20 cellular contexts compared by ENCODE assay signal in genomic region chr9:114684036-114684435, GRCh38. TPM values are rescaled to one million over a fixed set of nuclear protein-coding genes. Genes with fewer than 3 reads are reported as not detected.
A peak's percentile ranks its signal among the peaks of the same experiment; 100 is the strongest.
DNase-seq lines count a peak whose midpoint lies in the region; ATAC-seq and TF ChIP-seq lines count a peak whose summit lies in the region.
"Had no signal": no experiment of that assay in that cellular context is flagged by ENCODE, and none has a peak within 500 bp of the region (broad histone marks: within the 10 kb centered on the region; RNA-seq: fewer than 3 reads in every experiment).

No MANE protein-coding gene starts in this region.

- H3K4me3 Mint-ChIP-seq in T-helper 1 cell treated with Interleukin-12 subunit alpha and Interleukin-12 subunit beta and Interleukin-4 antibody, amounts not matched to agents 30 μg/mL and 1 μg/mL, for 36 hours, result no peak overlapping the region
- no peak overlapping the region for H3K4me3 Mint-ChIP-seq in activated naive CD4-positive, alpha-beta T cell treated with anti-CD3 and anti-CD28 coated beads, Interleukin-2, amount 10 ng/mL, durations not matched to agents 7 days and 5 days
- peak overlapping the region; percentile 59 for H3K4me3 Mint-ChIP-seq in activated T-helper 2 cell treated with anti-CD3 and anti-CD28 coated beads, Interferon-gamma antibody, Interleukin-2, Interleukin-4, amounts not matched to agents 10 μg/mL and 5 μg/mL and 100 μg/mL, durations not matched to agents 14 hours and 24 hours and 36 hours (ENCODE audit: low read depth)
- H3K4me3 Mint-ChIP-seq: CD8-positive, alpha-beta memory T cell had no signal

- DNase-seq in T-helper 1 cell (no peak), heart right ventricle (no peak), NCI-H2107 (lab: John Stamatoyannopoulos, UW) (no peak)
- peak; percentile 49 for DNase-seq in activated naive CD4-positive, alpha-beta T cell treated with Interleukin-2 at 50 U/mL for 16 hours
- DNase-seq in activated naive CD4-positive, alpha-beta T cell treated with anti-CD3 and anti-CD28 coated beads, Interleukin-2, amount 10 ng/mL, durations not matched to agents 7 days and 5 days, result no peak
- DNase-seq in activated T-helper 2 cell treated with anti-CD3 and anti-CD28 coated beads, Interferon-gamma antibody, Interleukin-2, Interleukin-4, amounts not matched to agents 10 μg/mL and 5 μg/mL and 100 μg/mL, durations not matched to agents 14 hours and 24 hours and 36 hours (ENCODE audit: low spot score), result no peak
- peak; percentile 39 for DNase-seq in stimulated activated CD4-positive, alpha-beta T cell treated with anti-CD3 and anti-CD28 coated beads, Interleukin-4, amount 100 ng/mL, for 1 hour
- DNase-seq: CD8-positive, alpha-beta memory T cell; DND-41; GDM1; HCEC 1CT; IMR-90; NCI-H1930; NCI-H510A; NCI-H82 had no signal

- peaks cover 56% of the 10 kb centered on the region for H3K4me1 Mint-ChIP-seq in T-helper 1 cell treated with Interleukin-12 subunit alpha and Interleukin-12 subunit beta and Interleukin-4 antibody, amounts not matched to agents 30 μg/mL and 1 μg/mL, for 36 hours (ENCODE audit: low read depth)
- peaks cover 69% of the 10 kb centered on the region for H3K4me1 Mint-ChIP-seq in activated naive CD4-positive, alpha-beta T cell treated with anti-CD3 and anti-CD28 coated beads, Interleukin-2, amount 10 ng/mL, durations not matched to agents 7 days and 5 days
- peaks cover 67% of the 10 kb centered on the region for H3K4me1 Mint-ChIP-seq in activated T-helper 2 cell treated with anti-CD3 and anti-CD28 coated beads, Interferon-gamma antibody, Interleukin-2, Interleukin-4, amounts not matched to agents 10 μg/mL and 5 μg/mL and 100 μg/mL, durations not matched to agents 14 hours and 24 hours and 36 hours (ENCODE audit: low read depth)

- no peak overlapping the region for H3K4me3 ChIP-seq in heart right ventricle

- peaks cover 37% of the 10 kb centered on the region for H3K36me3 Mint-ChIP-seq in T-helper 1 cell treated with Interleukin-12 subunit alpha and Interleukin-12 subunit beta and Interleukin-4 antibody, amounts not matched to agents 30 μg/mL and 1 μg/mL, for 36 hours (ENCODE audit: low read depth)
- H3K36me3 Mint-ChIP-seq in activated naive CD4-positive, alpha-beta T cell treated with anti-CD3 and anti-CD28 coated beads, Interleukin-2, amount 10 ng/mL, durations not matched to agents 7 days and 5 days, result peaks cover 42% of the 10 kb centered on the region
- peaks cover 47% of the 10 kb centered on the region for H3K36me3 Mint-ChIP-seq in activated T-helper 2 cell treated with anti-CD3 and anti-CD28 coated beads, Interferon-gamma antibody, Interleukin-2, Interleukin-4, amounts not matched to agents 10 μg/mL and 5 μg/mL and 100 μg/mL, durations not matched to agents 14 hours and 24 hours and 36 hours (ENCODE audit: low read depth)
- H3K36me3 Mint-ChIP-seq: CD8-positive, alpha-beta memory T cell had no signal

- no peak for TF ChIP-seq CTCF in heart right ventricle (IDR thresholded peaks at IDR 0.05)

- no peak overlapping the region for H3K27ac ChIP-seq in heart right ventricle
- H3K27ac ChIP-seq: 22Rv1 had no signal

- intact Hi-C loops in activated T-helper 2 cell treated with anti-CD3 and anti-CD28 coated beads, Interferon-gamma antibody, Interleukin-2, Interleukin-4, amounts not matched to agents 10 μg/mL and 5 μg/mL and 100 μg/mL, durations not matched to agents 14 hours and 24 hours and 36 hours (cut with micrococcal nuclease), result loop anchor here (5.0 to 10.0 kb wide), 4 partner anchors 33 to 838 kb away; partner anchors contain the start of gene TNFSF15
- intact Hi-C loops in heart right ventricle (cut with DNase I), result loop anchor here in 3 of 10 donors (5.0 to 10.0 kb wide), 3 partner anchors 223 to 841 kb away; no protein-coding TSS in a partner anchor

- CTCF ChIA-PET in activated naive CD4-positive, alpha-beta T cell treated with anti-CD3 and anti-CD28 coated beads, Interleukin-2, amount 10 ng/mL, durations not matched to agents 7 days and 5 days (lab: Charles Lee), result interaction anchor here (4.0 to 9.3 kb wide), 4 partner anchors 9 to 332 kb away, joined by 59 to 190 read pairs (median 138); no protein-coding TSS in a partner anchor

- H3K9me3 Mint-ChIP-seq in T-helper 1 cell treated with Interleukin-12 subunit alpha and Interleukin-12 subunit beta and Interleukin-4 antibody, amounts not matched to agents 30 μg/mL and 1 μg/mL, for 36 hours, result peaks cover 36% of the 10 kb centered on the region
- peaks cover 29% of the 10 kb centered on the region for H3K9me3 Mint-ChIP-seq in activated naive CD4-positive, alpha-beta T cell treated with anti-CD3 and anti-CD28 coated beads, Interleukin-2, amount 10 ng/mL, durations not matched to agents 7 days and 5 days
- peaks cover 28% of the 10 kb centered on the region for H3K9me3 Mint-ChIP-seq in activated T-helper 2 cell treated with anti-CD3 and anti-CD28 coated beads, Interferon-gamma antibody, Interleukin-2, Interleukin-4, amounts not matched to agents 10 μg/mL and 5 μg/mL and 100 μg/mL, durations not matched to agents 14 hours and 24 hours and 36 hours
- H3K9me3 Mint-ChIP-seq: CD8-positive, alpha-beta memory T cell had no signal

- H3K9me3 ChIP-seq in heart right ventricle, result no peaks in the 10 kb centered on the region

- peaks cover 4% of the 10 kb centered on the region for H3K27me3 Mint-ChIP-seq in T-helper 1 cell treated with Interleukin-12 subunit alpha and Interleukin-12 subunit beta and Interleukin-4 antibody, amounts not matched to agents 30 μg/mL and 1 μg/mL, for 36 hours (ENCODE audit: low read depth)
- H3K27me3 Mint-ChIP-seq in activated naive CD4-positive, alpha-beta T cell treated with anti-CD3 and anti-CD28 coated beads, Interleukin-2, amount 10 ng/mL, durations not matched to agents 7 days and 5 days, result no peaks in the 10 kb centered on the region
- no peaks in the 10 kb centered on the region for H3K27me3 Mint-ChIP-seq in activated T-helper 2 cell treated with anti-CD3 and anti-CD28 coated beads, Interferon-gamma antibody, Interleukin-2, Interleukin-4, amounts not matched to agents 10 μg/mL and 5 μg/mL and 100 μg/mL, durations not matched to agents 14 hours and 24 hours and 36 hours (ENCODE audit: low read depth)

- no peak for ATAC-seq in heart right ventricle

- peak overlapping the region; percentile 58 for H3K27ac Mint-ChIP-seq in T-helper 1 cell treated with Interleukin-12 subunit alpha and Interleukin-12 subunit beta and Interleukin-4 antibody, amounts not matched to agents 30 μg/mL and 1 μg/mL, for 36 hours
- H3K27ac Mint-ChIP-seq in activated naive CD4-positive, alpha-beta T cell treated with anti-CD3 and anti-CD28 coated beads, Interleukin-2, amount 10 ng/mL, durations not matched to agents 7 days and 5 days, result no peak overlapping the region
- peak overlapping the region; percentile 54 for H3K27ac Mint-ChIP-seq in activated T-helper 2 cell treated with anti-CD3 and anti-CD28 coated beads, Interferon-gamma antibody, Interleukin-2, Interleukin-4, amounts not matched to agents 10 μg/mL and 5 μg/mL and 100 μg/mL, durations not matched to agents 14 hours and 24 hours and 36 hours

- no peaks in the 10 kb centered on the region for H3K4me1 ChIP-seq in heart right ventricle

- 72 to 78% methylated on average over 6 of the region's 6 CpGs for WGBS in heart right ventricle, 2 donors

- H3K27me3 ChIP-seq in heart right ventricle, result peaks cover 0 to 21% (median 12%) of the 10 kb centered on the region in 7 donors

- H3K36me3 ChIP-seq in heart right ventricle, result no peaks in the 10 kb centered on the region

RNA-seq across cellular contexts. Expression of gene TEX48, which starts 2.0 kb away (rescaled TPM):
- total RNA-seq in activated T-helper 2 cell treated with anti-CD3 and anti-CD28 coated beads, Interferon-gamma antibody, Interleukin-2, Interleukin-4, amounts not matched to agents 10 μg/mL and 5 μg/mL and 100 μg/mL, durations not matched to agents 14 hours and 24 hours and 36 hours, result 0.41 and 0.68 TPM in 2 replicates
- not detected for total RNA-seq in heart right ventricle
- polyA plus RNA-seq in heart right ventricle, result not detected
- total RNA-seq: HT-29, IMR-90, LHCN-M2 had no signal
- polyA plus RNA-seq: BJ; CD8-positive, alpha-beta memory T cell; IMR-90 had no signal

RNA-seq across cellular contexts. Expression of gene TEX53, which starts 26.4 kb away (rescaled TPM):
- total RNA-seq in activated T-helper 2 cell treated with anti-CD3 and anti-CD28 coated beads, Interferon-gamma antibody, Interleukin-2, Interleukin-4, amounts not matched to agents 10 μg/mL and 5 μg/mL and 100 μg/mL, durations not matched to agents 14 hours and 24 hours and 36 hours, result not detected in 2 replicates
- total RNA-seq in heart right ventricle, result not detected
- polyA plus RNA-seq in heart right ventricle, result not detected
- total RNA-seq: CD8-positive, alpha-beta memory T cell; HT-29; IMR-90; LHCN-M2 had no signal
- polyA plus RNA-seq: BJ; CD8-positive, alpha-beta memory T cell; IMR-90 had no signal

Comparison
In these comparisons a context has a peak if more than half of its experiments do, and no peak if none do; other contexts are left out.
1. DNase-seq: peak in activated naive CD4-positive, alpha-beta T cell treated with Interleukin-2 at 50 U/mL for 16 hours (single experiment) and stimulated activated CD4-positive, alpha-beta T cell treated with anti-CD3 and anti-CD28 coated beads, Interleukin-4, amount 100 ng/mL, for 1 hour (single experiment); none in T-helper 1 cell (0 of 5), activated naive CD4-positive, alpha-beta T cell treated with anti-CD3 and anti-CD28 coated beads, Interleukin-2, amount 10 ng/mL, durations not matched to agents 7 days and 5 days (single experiment), activated T-helper 2 cell treated with anti-CD3 and anti-CD28 coated beads, Interferon-gamma antibody, Interleukin-2, Interleukin-4, amounts not matched to agents 10 μg/mL and 5 μg/mL and 100 μg/mL, durations not matched to agents 14 hours and 24 hours and 36 hours (single experiment), heart right ventricle (0 of 2) and NCI-H2107 (single experiment).